Comparison of ENCODE assay signal across 8 cellular contexts in genomic region chr17:16440354-16440753, GRCh38. TPM values are rescaled to one million over a fixed set of nuclear protein-coding genes. Genes with fewer than 3 reads are reported as not detected.
DNase-seq lines count a peak whose midpoint lies in the region; ATAC-seq and TF ChIP-seq lines count a peak whose summit lies in the region.
"Not testable (repeated sequence)": the region's sequence is repeated elsewhere in the genome, so short reads cannot be mapped to it uniquely, and the experiment has no call there.

No MANE protein-coding gene starts in this region.

- not testable (repeated sequence) for ATAC-seq in HCT116; activated naive CD4-positive, alpha-beta T cell treated with anti-CD3 and anti-CD28 coated beads, Interleukin-2, amount 50 U/mL, for 72 hours; effector memory CD8-positive, alpha-beta T cell (replicated peaks); stimulated activated memory B cell treated with anti-CD40 and anti-IgM and Interleukin-4, amounts not matched to agents 10 μg/mL and 1 μg/mL and 100 μg/mL, for 72 hours

- H3K36me3 ChIP-seq in HCT116 (ENCODE audit: control insufficient read depth in 1 of 2, insufficient read depth in 2 of 2, low read length in 2 of 2) (peaks cover 24 to 54% of the 10 kb centered on the region in 2 experiments), SJSA1 (peaks cover 60% of the 10 kb centered on the region)

- DNase-seq in AG04449 (ENCODE audit: low read depth, low spot score); HCT116 (ENCODE audit: low read depth, low spot score); SJSA1 (ENCODE audit: low read depth in 1 of 2, low spot score in 2 of 2); activated naive CD4-positive, alpha-beta T cell treated with anti-CD3 and anti-CD28 coated beads, Interleukin-2, amount 50 U/mL, for 72 hours (ENCODE audit: low spot score in 2 of 2); effector memory CD8-positive, alpha-beta T cell: not testable (repeated sequence)

- TF ChIP-seq POLR2A in HCT116 (IDR thresholded peaks at IDR 0.05; ENCODE audit: borderline replicate concordance, extremely low read depth, insufficient read depth, insufficient read length) = not testable (repeated sequence)

- H3K9me2 ChIP-seq in HCT116 (ENCODE audit: insufficient read depth) = not testable (repeated sequence)

- H3K4me3 ChIP-seq in AG04449 (ENCODE audit: low read depth, low read length) (peak overlapping the region; percentile 96), HCT116 (replicated peaks in 1 of 2; ENCODE audit: low read depth in 1 of 2, low read length in 2 of 2) (peak overlapping the region; percentile 94 to 99), SJSA1 (peak overlapping the region; percentile 70), iPS-11a (ENCODE audit: low read depth, low read length) (peak overlapping the region; percentile 100)

- CTCF ChIA-PET in AG04449 (lab: Yijun Ruan, JAX) = interaction anchor here (0.7 to 4.7 kb wide), 9 partner anchors 12 to 144 kb away, joined by 3 to 60 read pairs (median 5); no protein-coding TSS in a partner anchor
- CTCF ChIA-PET in HCT116 (lab: Charles Lee) = interaction anchor here (1.0 to 1.3 kb wide), 2 partner anchors 12 to 77 kb away, joined by 3 to 4 read pairs; no protein-coding TSS in a partner anchor

- peaks cover 58% of the 10 kb centered on the region for H3K79me2 ChIP-seq in HCT116 (ENCODE audit: insufficient read depth, low read length)

- H3K4me1 ChIP-seq in HCT116 (ENCODE audit: control insufficient read depth in 1 of 2, insufficient read depth in 2 of 2, low read length in 2 of 2) (peaks cover 10 to 56% of the 10 kb centered on the region in 2 experiments; a peak in 3 of 4 replicates), SJSA1 (replicated peaks) (peaks cover 43% of the 10 kb centered on the region)

- TF ChIP-seq CTCF in AG04449 (IDR thresholded peaks at IDR 0.05; ENCODE audit: insufficient read depth, low read length, missing control alignments); HCT116 (IDR thresholded peaks at IDR 0.05 in 2 of 3, conservative IDR thresholded peaks at IDR 0.05 in 1 of 3; ENCODE audit: borderline replicate concordance in 1 of 3, insufficient read depth in 1 of 3, low read depth in 2 of 3, low read length in 2 of 3); nephron (IDR thresholded peaks at IDR 0.05; ENCODE audit: unreplicated experiment in 3 of 3): not testable (repeated sequence)

- H4K20me1 ChIP-seq in HCT116 (ENCODE audit: insufficient read depth) = peaks cover 28% of the 10 kb centered on the region; the same call in 1 of the 2 replicates

- H3K36me3 Mint-ChIP-seq in activated naive CD4-positive, alpha-beta T cell treated with anti-CD3 and anti-CD28 coated beads, Interleukin-2, amount 50 U/mL, for 72 hours = peaks cover 43 to 58% of the 10 kb centered on the region in 2 donors
- H3K36me3 Mint-ChIP-seq in effector memory CD8-positive, alpha-beta T cell (ENCODE audit: insufficient read depth) = peaks cover 62% of the 10 kb centered on the region
- peaks cover 39% of the 10 kb centered on the region for H3K36me3 Mint-ChIP-seq in nephron (ENCODE audit: low read depth)
- H3K36me3 Mint-ChIP-seq in stimulated activated memory B cell treated with anti-CD40 and anti-IgM and Interleukin-4, amounts not matched to agents 10 μg/mL and 1 μg/mL and 100 μg/mL, for 72 hours = peaks cover 47% of the 10 kb centered on the region

- H3K4me1 Mint-ChIP-seq in effector memory CD8-positive, alpha-beta T cell (ENCODE audit: low read depth in 2 of 2) = peaks cover 53 to 64% of the 10 kb centered on the region in 2 donors
- H3K4me1 Mint-ChIP-seq in nephron = peaks cover 49% of the 10 kb centered on the region
- H3K4me1 Mint-ChIP-seq in stimulated activated memory B cell treated with anti-CD40 and anti-IgM and Interleukin-4, amounts not matched to agents 10 μg/mL and 1 μg/mL and 100 μg/mL, for 72 hours = peaks cover 67% of the 10 kb centered on the region

- peak overlapping the region; percentile 99 to 100 for H3K27ac Mint-ChIP-seq in activated naive CD4-positive, alpha-beta T cell treated with anti-CD3 and anti-CD28 coated beads, Interleukin-2, amount 50 U/mL, for 72 hours
- peak overlapping the region; percentile 99 for H3K27ac Mint-ChIP-seq in effector memory CD8-positive, alpha-beta T cell
- H3K27ac Mint-ChIP-seq in nephron = peak overlapping the region; percentile 92 to 97 (median 96)
- H3K27ac Mint-ChIP-seq in stimulated activated memory B cell treated with anti-CD40 and anti-IgM and Interleukin-4, amounts not matched to agents 10 μg/mL and 1 μg/mL and 100 μg/mL, for 72 hours = peak overlapping the region; percentile 91

- H3K27ac ChIP-seq in HCT116 (ENCODE audit: low read depth, low read length) = peak overlapping the region; percentile 97
- peak overlapping the region; percentile 67 for H3K27ac ChIP-seq in SJSA1

- peak overlapping the region; percentile 89 for H3K4me2 ChIP-seq in HCT116 (ENCODE audit: low read length)

- intact Hi-C loops in HCT116 (cut with micrococcal nuclease) = loop anchor here (5.0 kb wide), 1 partner anchor 138 kb away; no protein-coding TSS in a partner anchor

- H3K4me3 Mint-ChIP-seq in effector memory CD8-positive, alpha-beta T cell = peak overlapping the region; percentile 98 to 99
- peak overlapping the region; percentile 99 to 100 (median 99) for H3K4me3 Mint-ChIP-seq in nephron
- peak overlapping the region; percentile 98 for H3K4me3 Mint-ChIP-seq in stimulated activated memory B cell treated with anti-CD40 and anti-IgM and Interleukin-4, amounts not matched to agents 10 μg/mL and 1 μg/mL and 100 μg/mL, for 72 hours

- not testable (repeated sequence) for BruUV-seq in HCT116 (replicated peaks; lab: Mats Ljungman, UMichigan)

- not testable (repeated sequence) for H3K9me3 ChIP-seq in HCT116 (ENCODE audit: control insufficient read depth in 1 of 2, insufficient read depth in 1 of 2, low read depth in 1 of 2, low read length in 2 of 2); SJSA1 (replicated peaks)

- TF ChIP-seq RAD21 in HCT116 (IDR thresholded peaks at IDR 0.05; ENCODE audit: low read depth) = not testable (repeated sequence)

- POLR2A ChIA-PET in AG04449 (lab: Yijun Ruan, JAX) = interaction anchor here (0.9 to 4.4 kb wide), 3 partner anchors 25 to 81 kb away, joined by 3 to 58 read pairs (median 5); partner anchors contain the start of genes TRPV2 and UBB
- POLR2A ChIA-PET in HCT116 (lab: Charles Lee) = interaction anchor here (1.3 to 7.1 kb wide), 6 partner anchors 11 to 76 kb away, joined by 5 to 93 read pairs (median 11); partner anchors contain the start of gene UBB

- RAD21 ChIA-PET in HCT116 (lab: Charles Lee; ENCODE audit: low non-redundant PET in 1 of 2, low total read pairs in 2 of 2, uncharacterized antibody in 2 of 2, unreplicated experiment in 2 of 2) = interaction anchor here in 1 of 2 experiments (0.7 to 1.2 kb wide), 2 partner anchors 77 to 143 kb away, joined by 3 read pairs; no protein-coding TSS in a partner anchor

- H3K27me3 Mint-ChIP-seq in effector memory CD8-positive, alpha-beta T cell; nephron (ENCODE audit: low read depth); stimulated activated memory B cell treated with anti-CD40 and anti-IgM and Interleukin-4, amounts not matched to agents 10 μg/mL and 1 μg/mL and 100 μg/mL, for 72 hours: not testable (repeated sequence)

- peak overlapping the region; percentile 100 for H3K9ac ChIP-seq in HCT116 (ENCODE audit: low read length)

- H2AFZ ChIP-seq in HCT116 (ENCODE audit: low read depth, low read length, poor library complexity, severe bottlenecking) = not testable (repeated sequence)

- not testable (repeated sequence) for H3K27me3 ChIP-seq in HCT116 (ENCODE audit: insufficient read depth, low read length); SJSA1 (replicated peaks)

- H3K9me3 Mint-ChIP-seq in activated naive CD4-positive, alpha-beta T cell treated with anti-CD3 and anti-CD28 coated beads, Interleukin-2, amount 50 U/mL, for 72 hours; effector memory CD8-positive, alpha-beta T cell; nephron; stimulated activated memory B cell treated with anti-CD40 and anti-IgM and Interleukin-4, amounts not matched to agents 10 μg/mL and 1 μg/mL and 100 μg/mL, for 72 hours: not testable (repeated sequence)

TF ChIP-seq in HCT116, 20 proteins besides CTCF, POLR2A, EP300 and RAD21:
- TF ChIP-seq POLR2AphosphoS5 (IDR thresholded peaks at IDR 0.05; ENCODE audit: low read depth, low read length) = 0 out of 2 replicates have a peak, but pooled peaks have one; percentile 22

RNA-seq across cellular contexts. Expression of gene TRPV2, which starts 25.0 kb away (rescaled TPM):
- total RNA-seq in HCT116 (2021; ENCODE audit: unreplicated experiment) = 2.7 TPM
- polyA plus RNA-seq in HCT116 (2012) = 1.4 and 2.5 TPM in 2 replicates
- total RNA-seq in SJSA1 (2014; rRNA removed; shearing (Covaris generic)) = 0.47 TPM in 1 of 2 replicates, not detected in the other
- 10 to 100 TPM; 29.1 to 42.0 TPM for total RNA-seq in activated naive CD4-positive, alpha-beta T cell treated with anti-CD3 and anti-CD28 coated beads, Interleukin-2, amount 50 U/mL, for 72 hours

RNA-seq across cellular contexts. Expression of gene LRRC75A, which starts 51.6 kb away (rescaled TPM):
- 2.3 TPM for total RNA-seq in HCT116 (2021; ENCODE audit: unreplicated experiment)
- polyA plus RNA-seq in HCT116 (2012) = 2.4 and 2.7 TPM in 2 replicates
- 0.39 TPM in 1 of 2 replicates, not detected in the other for total RNA-seq in SJSA1 (2014; rRNA removed; shearing (Covaris generic))
- total RNA-seq in activated naive CD4-positive, alpha-beta T cell treated with anti-CD3 and anti-CD28 coated beads, Interleukin-2, amount 50 U/mL, for 72 hours = 1 to 10 TPM in 1 of 2 donors, under 1 TPM in 1; 0.41 to 1.4 TPM

RNA-seq across cellular contexts. Expression of gene UBB, which starts 59.5 kb away (rescaled TPM):
- 2,378 TPM for total RNA-seq in HCT116 (2021; ENCODE audit: unreplicated experiment)
- 2,949 and 2,985 TPM in 2 replicates for polyA plus RNA-seq in HCT116 (2012)
- total RNA-seq in SJSA1 (2014; rRNA removed; shearing (Covaris generic)) = 1,919 and 2,989 TPM in 2 replicates
- 1,000 to 10,000 TPM; 1,283 to 1,379 TPM for total RNA-seq in activated naive CD4-positive, alpha-beta T cell treated with anti-CD3 and anti-CD28 coated beads, Interleukin-2, amount 50 U/mL, for 72 hours
